1 cellular context compared by ENCODE assay signal in genomic region chr6:35739645-35740517, GRCh38.
TF ChIP-seq lines count a peak whose summit lies in the region.

No MANE protein-coding gene starts in this region.

TF ChIP-seq in HepG2, 621 proteins besides CTCF, POLR2A, EP300 and RAD21 (continued from another document and continues in another):
- peak; percentile 88; the same call in 1 of the 2 replicates for TF ChIP-seq ZNF362 (CRISPR knock-in tag; IDR thresholded peaks at IDR 0.05; ENCODE audit: borderline replicate concordance)
- TF ChIP-seq FOXO1 (CRISPR knock-in tag; IDR thresholded peaks at IDR 0.05) = peak; percentile 31; the same call in 1 of the 2 replicates
- no peak for TF ChIP-seq ZNF451 (CRISPR knock-in tag; IDR thresholded peaks at IDR 0.05)
- TF ChIP-seq ZNF724P (CRISPR knock-in tag; IDR thresholded peaks at IDR 0.05; ENCODE audit: borderline replicate concordance) = no peak
- no peak for TF ChIP-seq ZNF737 (CRISPR knock-in tag; IDR thresholded peaks at IDR 0.05; ENCODE audit: borderline replicate concordance)
- TF ChIP-seq PLSCR1 (CRISPR knock-in tag; IDR thresholded peaks at IDR 0.05; ENCODE audit: borderline replicate concordance) = no peak
- TF ChIP-seq ZNF557 (CRISPR knock-in tag; IDR thresholded peaks at IDR 0.05) = no peak
- no peak for TF ChIP-seq ZNF10 (CRISPR knock-in tag; IDR thresholded peaks at IDR 0.05; ENCODE audit: borderline replicate concordance, low read depth)
- TF ChIP-seq IKZF5 (CRISPR knock-in tag; IDR thresholded peaks at IDR 0.05) = no peak; the same call in none of the 2 replicates
- TF ChIP-seq SNAI1 (CRISPR knock-in tag; IDR thresholded peaks at IDR 0.05; ENCODE audit: borderline replicate concordance) = no peak
- no peak for TF ChIP-seq CCDC6 (CRISPR knock-in tag; IDR thresholded peaks at IDR 0.05)
- peak; percentile 65 for TF ChIP-seq SOX13 (IDR thresholded peaks at IDR 0.05)
- TF ChIP-seq SOX13 (CRISPR knock-in tag; conservative IDR thresholded peaks at IDR 0.05 in 1 of 2, IDR thresholded peaks at IDR 0.05 in 1 of 2) = peak in 1 of 2 experiments; percentile 92; a peak in 2 of 4 replicates
- no peak for TF ChIP-seq RNF219 (CRISPR knock-in tag; IDR thresholded peaks at IDR 0.05)
- TF ChIP-seq ZNF17 (CRISPR knock-in tag; IDR thresholded peaks at IDR 0.05) = no peak
- no peak for TF ChIP-seq ZNF569 (CRISPR knock-in tag; IDR thresholded peaks at IDR 0.05; ENCODE audit: borderline replicate concordance)
- no peak for TF ChIP-seq ZNF619 (CRISPR knock-in tag; IDR thresholded peaks at IDR 0.05)
- TF ChIP-seq SNRNP70 (IDR thresholded peaks at IDR 0.05; ENCODE audit: low read depth, low read length) = no peak
- TF ChIP-seq KLF6 (CRISPR knock-in tag; IDR thresholded peaks at IDR 0.05) = no peak
- TF ChIP-seq NBN (conservative IDR thresholded peaks at IDR 0.05) = no peak
- TF ChIP-seq RBM22 (optimal IDR thresholded peaks at IDR 0.05; ENCODE audit: low read length) = no peak
- no peak for TF ChIP-seq MED8 (CRISPR knock-in tag; IDR thresholded peaks at IDR 0.05; ENCODE audit: insufficient replicate concordance)
- 0 out of 2 replicates have a peak, but pooled peaks have one; percentile 39 for TF ChIP-seq CREB3 (CRISPR knock-in tag; IDR thresholded peaks at IDR 0.05)
- no peak for TF ChIP-seq CEBPB (IDR thresholded peaks at IDR 0.05; ENCODE audit: borderline replicate concordance, low read depth, low read length)
- TF ChIP-seq AGO1 (IDR thresholded peaks at IDR 0.05; ENCODE audit: low read depth, low read length, poor library complexity, severe bottlenecking) = no peak
- no peak for TF ChIP-seq POLR2AphosphoS2 (IDR thresholded peaks at IDR 0.05; ENCODE audit: low read depth, low read length)
- no peak for TF ChIP-seq STAT5B (CRISPR knock-in tag; IDR thresholded peaks at IDR 0.05)
- no peak for TF ChIP-seq ZFP62 (CRISPR knock-in tag; IDR thresholded peaks at IDR 0.05)
- TF ChIP-seq RBM39 (IDR thresholded peaks at IDR 0.05; ENCODE audit: low read depth, low read length, poor library complexity, severe bottlenecking) = no peak
- no peak for TF ChIP-seq KAT7 (CRISPR knock-in tag; IDR thresholded peaks at IDR 0.05; ENCODE audit: borderline replicate concordance)
- TF ChIP-seq CHD2 (IDR thresholded peaks at IDR 0.05; ENCODE audit: low read depth, low read length) = no peak
- no peak for TF ChIP-seq GABPB1 (CRISPR knock-in tag; IDR thresholded peaks at IDR 0.05)
- no peak for TF ChIP-seq ZNF367 (CRISPR knock-in tag; IDR thresholded peaks at IDR 0.05; ENCODE audit: borderline replicate concordance)
- TF ChIP-seq ZNF205 (CRISPR knock-in tag; IDR thresholded peaks at IDR 0.05) = 0 out of 2 replicates have a peak, but pooled peaks have one; percentile 16
- TF ChIP-seq ZSCAN25 (CRISPR knock-in tag; IDR thresholded peaks at IDR 0.05) = no peak
- TF ChIP-seq ZNF253 (CRISPR knock-in tag; IDR thresholded peaks at IDR 0.05; ENCODE audit: borderline replicate concordance) = no peak
- no peak for TF ChIP-seq ATAD3A (CRISPR knock-in tag; IDR thresholded peaks at IDR 0.05)
- TF ChIP-seq ZBTB2 (CRISPR knock-in tag; IDR thresholded peaks at IDR 0.05; ENCODE audit: low read depth) = no peak
- TF ChIP-seq TBX2 (CRISPR knock-in tag; IDR thresholded peaks at IDR 0.05; ENCODE audit: borderline replicate concordance) = peak; percentile 59; the same call in 1 of the 2 replicates
- 0 out of 2 replicates have a peak, but pooled peaks have one; percentile 11 for TF ChIP-seq KDM2A (CRISPR knock-in tag; IDR thresholded peaks at IDR 0.05; ENCODE audit: borderline replicate concordance, low read depth)
- TF ChIP-seq ZNF781 (CRISPR knock-in tag; IDR thresholded peaks at IDR 0.05; ENCODE audit: borderline replicate concordance, not compliant biosample characterization) = no peak
- no peak for TF ChIP-seq GTF2F1 (IDR thresholded peaks at IDR 0.05; ENCODE audit: low read length)
- TF ChIP-seq PCBP1 (IDR thresholded peaks at IDR 0.05; ENCODE audit: borderline replicate concordance, low read depth, low read length) = no peak
- no peak for TF ChIP-seq TEAD2 (CRISPR knock-in tag; IDR thresholded peaks at IDR 0.05)
- peak; percentile 73 for TF ChIP-seq FOXJ3 (CRISPR knock-in tag; IDR thresholded peaks at IDR 0.05; ENCODE audit: borderline replicate concordance)
- no peak for TF ChIP-seq ZNF329 (CRISPR knock-in tag; IDR thresholded peaks at IDR 0.05; ENCODE audit: low read depth)
- 0 out of 2 replicates have a peak, but pooled peaks have one; percentile 36 for TF ChIP-seq LCORL (IDR thresholded peaks at IDR 0.05)
- peak; percentile 61 for TF ChIP-seq LCORL (CRISPR knock-in tag; IDR thresholded peaks at IDR 0.05)
- TF ChIP-seq MYC (CRISPR knock-in tag; IDR thresholded peaks at IDR 0.05; ENCODE audit: borderline replicate concordance) = no peak
- TF ChIP-seq KLF12 (CRISPR knock-in tag; IDR thresholded peaks at IDR 0.05; ENCODE audit: borderline replicate concordance) = 0 out of 2 replicates have a peak, but pooled peaks have one; percentile 53
- no peak for TF ChIP-seq ZNF143 (CRISPR knock-in tag; IDR thresholded peaks at IDR 0.05)
- peak; percentile 45; the same call in 1 of the 2 replicates for TF ChIP-seq ZFY (CRISPR knock-in tag; IDR thresholded peaks at IDR 0.05)
- peak; percentile 29; the same call in 1 of the 2 replicates for TF ChIP-seq ZKSCAN8 (CRISPR knock-in tag; IDR thresholded peaks at IDR 0.05; ENCODE audit: borderline replicate concordance)
- peak; percentile 72 for TF ChIP-seq ERF (CRISPR knock-in tag; IDR thresholded peaks at IDR 0.05)
- no peak for TF ChIP-seq IKZF1 (IDR thresholded peaks at IDR 0.05)
- no peak for TF ChIP-seq FLYWCH1 (CRISPR knock-in tag; IDR thresholded peaks at IDR 0.05)
- TF ChIP-seq PATZ1 (CRISPR knock-in tag; IDR thresholded peaks at IDR 0.05) = no peak
- TF ChIP-seq FIP1L1 (IDR thresholded peaks at IDR 0.05; ENCODE audit: borderline replicate concordance, insufficient read depth, low read depth, low read length) = no peak
- TF ChIP-seq XRCC5 (optimal IDR thresholded peaks at IDR 0.05; ENCODE audit: low read length) = no peak
- no peak for TF ChIP-seq TMF1 (CRISPR knock-in tag; IDR thresholded peaks at IDR 0.05; ENCODE audit: low read depth)
- TF ChIP-seq ZNF598 (CRISPR knock-in tag; IDR thresholded peaks at IDR 0.05; ENCODE audit: borderline replicate concordance) = no peak
- TF ChIP-seq TEAD3 (CRISPR knock-in tag; optimal IDR thresholded peaks at IDR 0.05; ENCODE audit: borderline replicate concordance) = peak; percentile 84
- no peak for TF ChIP-seq PRPF4 (IDR thresholded peaks at IDR 0.05; ENCODE audit: low read depth, low read length, poor library complexity, severe bottlenecking)
- no peak for TF ChIP-seq SIN3B (IDR thresholded peaks at IDR 0.05; ENCODE audit: low read length)
- TF ChIP-seq MED1 (CRISPR knock-in tag; IDR thresholded peaks at IDR 0.05) = peak; percentile 69
- TF ChIP-seq NONO (IDR thresholded peaks at IDR 0.05) = no peak
- TF ChIP-seq NONO (CRISPR knock-in tag; conservative IDR thresholded peaks at IDR 0.05) = no peak
- 0 out of 2 replicates have a peak, but pooled peaks have one; percentile 19 for TF ChIP-seq ZNF777 (CRISPR knock-in tag; IDR thresholded peaks at IDR 0.05)
- TF ChIP-seq NR2C2 (CRISPR knock-in tag; IDR thresholded peaks at IDR 0.05; ENCODE audit: borderline replicate concordance) = no peak
- TF ChIP-seq GPBP1L1 (CRISPR knock-in tag; IDR thresholded peaks at IDR 0.05) = no peak
